In genomic region chr2:107218208-107218607, GRCh38 we compare ENCODE assay signal across 9 cellular contexts.
"Had no signal": no experiment of that assay in that cellular context is flagged by ENCODE, and none has a peak within 500 bp of the region (broad histone marks: within the 10 kb centered on the region; RNA-seq: fewer than 3 reads in every experiment).

No MANE protein-coding gene starts in this region.

- H3K4me3 ChIP-seq: GM23248, HAP-1 had no signal

- H2AFZ ChIP-seq: GM23248 had no signal

- DNase-seq: GM23248, GOT3, H7, HFFc6, Kasumi-1, KG1 had no signal

- H3K27ac ChIP-seq: GM23248, HL-60 had no signal

- H3K9ac ChIP-seq: GM23248 had no signal

- H3K36me3 ChIP-seq: HAP-1 had no signal

- H3K9me3 ChIP-seq: HAP-1 had no signal

- ATAC-seq: HCT116 had no signal

- H3K4me1 ChIP-seq: HAP-1 had no signal
